In the genomic region with DNA sequence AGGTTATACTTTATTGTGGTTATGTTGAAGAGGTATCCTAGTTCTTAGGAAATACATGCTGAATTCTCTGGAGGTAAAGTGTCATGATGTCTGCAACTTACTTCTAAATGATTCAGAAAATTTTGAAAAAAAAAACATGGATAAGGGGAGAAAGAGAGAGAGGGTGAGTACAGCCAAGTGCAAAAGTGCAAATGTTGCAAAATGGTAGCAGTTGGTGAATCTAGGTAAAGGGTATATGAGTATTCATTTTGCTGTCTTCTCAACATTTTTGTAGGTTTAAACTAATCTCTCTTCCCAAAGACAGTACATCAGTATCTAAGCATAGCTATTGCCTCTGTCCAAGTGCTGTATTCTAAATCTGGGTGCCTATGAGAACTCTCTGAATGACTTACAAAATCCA, we compare ENCODE assay signal across 8 cellular contexts.
"Had no signal": no experiment of that assay in that cellular context is flagged by ENCODE, and none has a peak within 500 bp of the region (broad histone marks: within the 10 kb centered on the region; RNA-seq: fewer than 3 reads in every experiment).

No MANE protein-coding gene starts in this region.

- ATAC-seq: GM12878 had no signal

- H3K4me3 ChIP-seq: GM12878 had no signal

- DNase-seq: GDM1, GF-D8 had no signal

- FAIRE-seq: G401.6, GM12878, GM12891, GM12892, GM18507, GM19239 had no signal
